Comparison of ENCODE assay signal across 8 cellular contexts in genomic region chr7:131231381-131232220, GRCh38.
DNase-seq lines count a peak whose midpoint lies in the region; ATAC-seq and TF ChIP-seq lines count a peak whose summit lies in the region.

No MANE protein-coding gene starts in this region.

- WGBS in suprapubic skin, result 72% methylated on average over 10 of the region's 10 CpGs

- H3K27ac ChIP-seq in ascending aorta (no peak overlapping the region), suprapubic skin (peak overlapping the region; percentile 30)

- no peaks in the 10 kb centered on the region for H3K27me3 ChIP-seq in ascending aorta
- no peaks in the 10 kb centered on the region for H3K27me3 ChIP-seq in suprapubic skin

- no peak for TF ChIP-seq CTCF in ascending aorta (IDR thresholded peaks at IDR 0.05)
- TF ChIP-seq CTCF in mucosa of descending colon (IDR thresholded peaks at IDR 0.05), result no peak
- TF ChIP-seq CTCF in suprapubic skin (IDR thresholded peaks at IDR 0.05), result no peak

- no peaks in the 10 kb centered on the region for H3K9me3 Mint-ChIP-seq in T-helper 1 cell treated with Interleukin-12 subunit alpha and Interleukin-12 subunit beta and Interleukin-4 antibody, amounts not matched to agents 30 μg/mL and 1 μg/mL, for 36 hours

- no peak overlapping the region for H3K4me3 ChIP-seq in ascending aorta
- no peak overlapping the region for H3K4me3 ChIP-seq in mucosa of descending colon
- no peak overlapping the region for H3K4me3 ChIP-seq in suprapubic skin

- no peaks in the 10 kb centered on the region for H3K9me3 ChIP-seq in ascending aorta
- H3K9me3 ChIP-seq in mucosa of descending colon, result no peaks in the 10 kb centered on the region
- H3K9me3 ChIP-seq in suprapubic skin, result no peaks in the 10 kb centered on the region

- H3K36me3 Mint-ChIP-seq in T-helper 1 cell treated with Interleukin-12 subunit alpha and Interleukin-12 subunit beta and Interleukin-4 antibody, amounts not matched to agents 30 μg/mL and 1 μg/mL, for 36 hours (ENCODE audit: low read depth), result peaks cover 2% of the 10 kb centered on the region

- no peaks in the 10 kb centered on the region for H3K36me3 ChIP-seq in ascending aorta
- no peaks in the 10 kb centered on the region for H3K36me3 ChIP-seq in mucosa of descending colon (ENCODE audit: low read depth)
- no peaks in the 10 kb centered on the region for H3K36me3 ChIP-seq in suprapubic skin

- H3K4me3 Mint-ChIP-seq in T-helper 1 cell treated with Interleukin-12 subunit alpha and Interleukin-12 subunit beta and Interleukin-4 antibody, amounts not matched to agents 30 μg/mL and 1 μg/mL, for 36 hours, result peak overlapping the region; percentile 81

- ATAC-seq in GM19023 (IDR thresholded peaks at IDR 0.05; ENCODE audit: unreplicated experiment) (peak; percentile 87), HG03108 (IDR thresholded peaks at IDR 0.05; ENCODE audit: unreplicated experiment) (peak; percentile 72), mucosa of descending colon (peak; percentile 71)

- H3K27me3 Mint-ChIP-seq in T-helper 1 cell treated with Interleukin-12 subunit alpha and Interleukin-12 subunit beta and Interleukin-4 antibody, amounts not matched to agents 30 μg/mL and 1 μg/mL, for 36 hours (ENCODE audit: low read depth), result no peaks in the 10 kb centered on the region

- no peak for TF ChIP-seq EP300 in suprapubic skin (IDR thresholded peaks at IDR 0.05)

- peak; percentile 19 to 64 for DNase-seq in ascending aorta (ENCODE audit: low spot score in 2 of 2)
- DNase-seq in mucosa of descending colon, result peak; percentile 37 to 61 (median 43)
- DNase-seq in suprapubic skin (ENCODE audit: low spot score in 2 of 2), result no peak
- no peak for DNase-seq in NCI-H2107 (lab: John Stamatoyannopoulos, UW)
- no peak for DNase-seq in NCI-H526 (lab: John Stamatoyannopoulos, UW)

- peaks cover 39% of the 10 kb centered on the region for H3K4me1 Mint-ChIP-seq in T-helper 1 cell treated with Interleukin-12 subunit alpha and Interleukin-12 subunit beta and Interleukin-4 antibody, amounts not matched to agents 30 μg/mL and 1 μg/mL, for 36 hours (ENCODE audit: low read depth)

- TF ChIP-seq POLR2A in suprapubic skin (IDR thresholded peaks at IDR 0.05), result no peak

- H3K27ac Mint-ChIP-seq in T-helper 1 cell treated with Interleukin-12 subunit alpha and Interleukin-12 subunit beta and Interleukin-4 antibody, amounts not matched to agents 30 μg/mL and 1 μg/mL, for 36 hours, result peak overlapping the region; percentile 96

- intact Hi-C loops in ascending aorta (cut with DNase I) (no loop called here), mucosa of descending colon (cut with DNase I, micrococcal nuclease) (no loop called here)

- H3K4me1 ChIP-seq in ascending aorta, result no peaks in the 10 kb centered on the region
- H3K4me1 ChIP-seq in mucosa of descending colon (ENCODE audit: low read depth), result peaks cover 5% of the 10 kb centered on the region
- H3K4me1 ChIP-seq in suprapubic skin, result no peaks in the 10 kb centered on the region

Comparison
In these comparisons a context has a peak if more than half of its experiments do, and no peak if none do; other contexts are left out.
1. DNase-seq: peak in ascending aorta (2 of 2) and mucosa of descending colon (3 of 3); none in suprapubic skin (0 of 2), NCI-H2107 (single experiment) and NCI-H526 (0 of 2).
2. Peak in every context shown above with its lines, with median percentiles within 50 percentile points of each other: ATAC-seq.